1 cellular context compared by ENCODE assay signal in the genomic region with DNA sequence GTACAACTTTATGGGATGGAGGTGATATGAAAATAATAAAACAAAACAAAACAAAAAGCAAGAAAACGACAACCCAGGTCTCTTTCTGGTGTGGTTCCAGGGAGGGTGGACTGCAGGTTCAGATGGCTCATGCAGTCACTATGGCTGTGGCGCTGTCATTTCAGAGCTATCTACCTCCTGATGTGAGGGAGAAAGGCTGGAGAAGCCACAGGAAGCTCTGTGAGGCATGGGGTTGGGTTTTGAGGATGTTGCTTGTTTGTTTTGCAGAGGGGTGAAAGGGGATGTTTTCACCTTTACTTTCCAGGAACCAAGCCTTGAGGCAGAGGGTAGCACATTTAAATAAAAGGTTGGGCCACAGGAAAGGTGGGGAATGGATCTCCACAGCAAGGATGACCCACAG.
TF ChIP-seq lines count a peak whose summit lies in the region.

No MANE protein-coding gene starts in this region.

TF ChIP-seq in H1, 55 proteins besides CTCF, POLR2A, EP300 and RAD21:
- TF ChIP-seq SRF (IDR thresholded peaks at IDR 0.05; ENCODE audit: low read depth, low read length) (no peak), TAF7 (optimal IDR thresholded peaks at IDR 0.05; ENCODE audit: borderline replicate concordance, low read depth, low read length) (no peak), BCL11A (IDR thresholded peaks at IDR 0.05; ENCODE audit: low read depth in 2 of 2, low read length in 2 of 2) (no peak), KDM1A (IDR thresholded peaks at IDR 0.05; ENCODE audit: borderline replicate concordance, low read length) (peak; percentile 31; the same call in 1 of the 2 replicates), JUN (IDR thresholded peaks at IDR 0.05; ENCODE audit: low read depth, low read length) (no peak)
